8 cellular contexts compared by ENCODE assay signal in the genomic region with DNA sequence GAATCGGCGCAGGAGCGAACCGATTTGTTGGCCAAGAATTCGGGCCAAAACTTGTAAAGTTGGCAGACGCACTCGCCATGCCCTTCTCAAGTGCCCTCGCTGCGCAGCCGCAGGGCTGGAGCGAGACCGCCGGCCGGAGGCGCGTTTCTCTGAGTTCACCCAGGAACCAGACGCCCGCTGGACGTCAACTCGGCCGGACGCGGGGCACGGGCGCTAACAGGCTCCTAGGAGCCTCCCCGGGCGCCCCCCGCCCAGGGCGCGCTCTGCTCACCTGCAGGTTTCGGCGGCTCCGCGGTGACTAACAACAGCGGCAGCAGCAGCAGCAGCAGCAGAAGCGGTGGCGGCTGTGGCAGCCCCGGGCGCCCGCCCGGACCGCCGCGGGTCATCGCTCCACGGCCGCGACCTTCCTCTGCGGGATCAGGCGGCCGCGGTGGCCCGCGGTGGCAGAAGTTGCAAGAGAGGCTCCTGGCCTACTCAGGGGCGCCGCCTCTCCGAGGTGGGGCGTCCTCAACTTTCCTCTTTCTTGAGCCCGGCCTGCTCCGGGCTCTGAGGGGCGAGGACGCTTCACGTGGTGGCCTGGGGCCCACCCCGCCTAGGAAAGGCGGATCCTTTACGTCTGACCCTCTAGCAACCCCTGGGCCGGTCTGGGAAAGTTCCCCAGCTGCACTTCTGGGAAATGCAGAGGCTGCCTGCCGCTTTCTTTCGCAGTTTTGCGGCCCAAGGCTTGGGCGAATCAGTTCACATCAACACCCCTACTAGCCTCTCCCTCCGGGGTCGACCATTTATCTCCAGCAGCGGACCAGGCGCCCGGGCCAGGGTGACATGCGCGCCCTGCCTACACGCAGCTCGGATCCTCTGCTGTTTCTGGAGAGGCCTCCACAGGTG. TPM values are rescaled to one million over a fixed set of nuclear protein-coding genes. Genes with fewer than 3 reads are reported as not detected.
A peak's percentile ranks its signal among the peaks of the same experiment; 100 is the strongest.
DNase-seq lines count a peak whose midpoint lies in the region; ATAC-seq, FAIRE-seq and TF ChIP-seq lines count a peak whose summit lies in the region.

A gene with protein sequence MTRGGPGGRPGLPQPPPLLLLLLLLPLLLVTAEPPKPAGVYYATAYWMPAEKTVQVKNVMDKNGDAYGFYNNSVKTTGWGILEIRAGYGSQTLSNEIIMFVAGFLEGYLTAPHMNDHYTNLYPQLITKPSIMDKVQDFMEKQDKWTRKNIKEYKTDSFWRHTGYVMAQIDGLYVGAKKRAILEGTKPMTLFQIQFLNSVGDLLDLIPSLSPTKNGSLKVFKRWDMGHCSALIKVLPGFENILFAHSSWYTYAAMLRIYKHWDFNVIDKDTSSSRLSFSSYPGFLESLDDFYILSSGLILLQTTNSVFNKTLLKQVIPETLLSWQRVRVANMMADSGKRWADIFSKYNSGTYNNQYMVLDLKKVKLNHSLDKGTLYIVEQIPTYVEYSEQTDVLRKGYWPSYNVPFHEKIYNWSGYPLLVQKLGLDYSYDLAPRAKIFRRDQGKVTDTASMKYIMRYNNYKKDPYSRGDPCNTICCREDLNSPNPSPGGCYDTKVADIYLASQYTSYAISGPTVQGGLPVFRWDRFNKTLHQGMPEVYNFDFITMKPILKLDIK (minus strand): TSS at position 573 of the 885 bp plus-strand sequence. CDS start 187 bp downstream, at position 386.

- peak; percentile 57 for ATAC-seq in GM18861 (IDR thresholded peaks at IDR 0.05; ENCODE audit: unreplicated experiment)

- H2AFZ ChIP-seq in MM.1S (ENCODE audit: low read length), result no peak within 1 kb of the TSS

- no peaks in the 10 kb centered on the region for H3F3A ChIP-seq in MM.1S (ENCODE audit: insufficient read depth, low read length)

- no peaks in the 10 kb centered on the region for H4K20me1 ChIP-seq in MM.1S (ENCODE audit: insufficient read depth, low read length)

- H3K9me2 ChIP-seq in MM.1S (replicated peaks; ENCODE audit: insufficient read depth, low read length), result no peaks in the 10 kb centered on the region

- H3K27me3 ChIP-seq in MM.1S (replicated peaks; ENCODE audit: insufficient read depth, low read length) (no peaks in the 10 kb centered on the region), kidney epithelial cell (ENCODE audit: control insufficient read depth, insufficient read depth, low read length) (no peaks in the 10 kb centered on the region), skeletal muscle tissue (ENCODE audit: control insufficient read depth in 3 of 3, insufficient read depth in 3 of 3, low read length in 3 of 3) (no peaks in the 10 kb centered on the region)

- H3K9me3 ChIP-seq in MM.1S (replicated peaks; ENCODE audit: insufficient read depth, low read length), result no peaks in the 10 kb centered on the region
- H3K9me3 ChIP-seq in skeletal muscle tissue (ENCODE audit: control insufficient read depth in 3 of 3, low read length in 3 of 3), result no peaks in the 10 kb centered on the region

- FAIRE-seq in RCC 7860 (lab: Jason Lieb, UNC), result no peak

- H3K9ac ChIP-seq in MM.1S (ENCODE audit: low read length) (no peak within 1 kb of the TSS), skeletal muscle tissue (ENCODE audit: low read depth in 1 of 3, low read length in 3 of 3) (peak within 1 kb of the TSS; percentile 86 to 91 (median 91))

- H3K79me2 ChIP-seq in MM.1S (ENCODE audit: low read length), result no peaks in the 10 kb centered on the region

- H3K4me1 ChIP-seq in MM.1S (ENCODE audit: low read length) (no peaks in the 10 kb centered on the region), skeletal muscle tissue (ENCODE audit: control insufficient read depth in 3 of 3, insufficient read depth in 3 of 3, low read length in 3 of 3) (peaks cover 3 to 15% (median 7%) of the 10 kb centered on the region in 3 donors)

- DNase-seq in AG10803 (ENCODE audit: low read depth) (peak; percentile 21), MM.1S (no peak), caudate nucleus (lab: John Stamatoyannopoulos, UW) (peak in 40 of 61 donors; percentile 3 to 55 (median 24)), kidney epithelial cell (ENCODE audit: low read depth) (no peak), NCI-H2196 (lab: John Stamatoyannopoulos, UW; ENCODE audit: unreplicated experiment) (no peak), RCC 7860 (ENCODE audit: low spot score) (no peak)

- H3K36me3 ChIP-seq in MM.1S (replicated peaks; ENCODE audit: insufficient read depth, low read length), result no peaks in the 10 kb centered on the region
- H3K36me3 ChIP-seq in kidney epithelial cell (ENCODE audit: control insufficient read depth, insufficient read depth, low read length), result no peaks in the 10 kb centered on the region
- no peaks in the 10 kb centered on the region for H3K36me3 ChIP-seq in skeletal muscle tissue (ENCODE audit: control insufficient read depth in 3 of 3, insufficient read depth in 3 of 3, low read length in 3 of 3)

- H3K27ac ChIP-seq in MM.1S (ENCODE audit: low read length) (no peak within 1 kb of the TSS), caudate nucleus (ENCODE audit: low read depth, low read length) (peak within 1 kb of the TSS; percentile 40), skeletal muscle tissue (ENCODE audit: low read depth, low read length) (peak within 1 kb of the TSS; percentile 80)

- TF ChIP-seq CTCF in AG10803 (conservative IDR thresholded peaks at IDR 0.05; ENCODE audit: low read length) (no peak), MM.1S (IDR thresholded peaks at IDR 0.05; ENCODE audit: low read length) (no peak), kidney epithelial cell (IDR thresholded peaks at IDR 0.05; ENCODE audit: insufficient read depth, low read length, poor library complexity, severe bottlenecking) (no peak)

- H3K4me3 ChIP-seq in AG10803 (ENCODE audit: low read length) (peak within 1 kb of the TSS; percentile 47), MM.1S (ENCODE audit: low read length) (no peak within 1 kb of the TSS), kidney epithelial cell (ENCODE audit: low read depth, low read length) (peak within 1 kb of the TSS; percentile 36), skeletal muscle tissue (ENCODE audit: low read length in 3 of 3) (peak within 1 kb of the TSS; percentile 74 to 87 (median 85))

- H3K4me2 ChIP-seq in MM.1S (ENCODE audit: low read depth, low read length), result peak within 1 kb of the TSS; percentile 34; the same call in 1 of the 2 replicates

RNA-seq across cellular contexts. Expression of the gene that starts here (rescaled TPM):
- total RNA-seq in kidney epithelial cell (6.3 and 6.6 TPM in 2 replicates), skeletal muscle tissue (24.0 TPM)

Comparison
In these comparisons a context has a peak if more than half of its experiments do, and no peak if none do; other contexts are left out.
1. DNase-seq: peak in AG10803 (single experiment) and caudate nucleus (40 of 61); none in MM.1S (single experiment), kidney epithelial cell (single experiment), NCI-H2196 (single experiment) and RCC 7860 (single experiment).